Comparison of ENCODE assay signal across 8 cellular contexts in the genomic region with DNA sequence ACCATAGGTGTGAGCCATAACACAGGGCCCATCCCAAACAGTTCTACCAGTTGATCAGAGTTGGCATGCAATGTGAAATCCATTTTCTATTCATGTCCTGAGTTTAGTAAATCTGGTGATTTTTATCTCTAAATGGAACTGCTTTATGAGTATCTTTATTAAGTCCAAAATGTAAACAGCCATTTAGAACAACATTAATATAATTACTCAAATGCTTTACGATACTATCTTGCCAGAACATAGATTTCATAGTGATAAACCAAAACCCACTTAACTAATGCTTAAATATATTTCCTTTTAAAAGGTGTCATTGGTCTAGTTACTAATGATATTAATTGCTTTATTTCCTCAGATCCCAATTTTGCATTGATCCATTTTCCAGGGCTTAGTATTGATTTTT.
"Had no signal": no experiment of that assay in that cellular context is flagged by ENCODE, and none has a peak within 500 bp of the region (broad histone marks: within the 10 kb centered on the region; RNA-seq: fewer than 3 reads in every experiment).

No MANE protein-coding gene starts in this region.

- H3K4me3 ChIP-seq: GM12878 had no signal

- FAIRE-seq: G401.6, GM12878, GM12891, GM12892, GM18507, GM19239 had no signal

- DNase-seq: GDM1, GF-D8 had no signal

- ATAC-seq: GM12878 had no signal
